Comparison of ENCODE assay signal across 9 cellular contexts in the genomic region with DNA sequence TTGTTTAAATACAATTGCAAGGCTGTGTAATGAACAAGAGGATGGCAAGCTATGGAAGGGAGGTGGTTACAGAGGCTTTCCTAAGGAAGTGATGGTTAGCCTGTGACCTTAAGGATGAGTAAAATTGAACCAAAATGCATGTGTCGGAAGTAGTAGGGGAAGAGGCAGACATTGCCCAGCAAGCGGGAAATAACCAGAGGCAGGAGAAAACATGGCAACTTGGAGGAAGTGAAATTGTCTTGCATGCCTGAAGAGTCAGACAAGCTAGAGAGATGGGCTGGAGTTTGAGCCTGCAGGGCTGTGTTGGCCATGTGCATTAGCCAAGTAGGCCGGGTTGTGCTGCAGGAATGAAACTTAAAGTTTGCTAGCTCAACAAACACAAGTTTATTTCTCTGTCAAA.
DNase-seq lines count a peak whose midpoint lies in the region; ATAC-seq and TF ChIP-seq lines count a peak whose summit lies in the region.
"Had no signal": no experiment of that assay in that cellular context is flagged by ENCODE, and none has a peak within 500 bp of the region (broad histone marks: within the 10 kb centered on the region; RNA-seq: fewer than 3 reads in every experiment).

No MANE protein-coding gene starts in this region.

- no peaks in the 10 kb centered on the region for H3K9me3 ChIP-seq in upper lobe of right lung
- H3K9me3 ChIP-seq in lower lobe of right lung, result no peaks in the 10 kb centered on the region

- peaks cover 9% of the 10 kb centered on the region for H3K9me3 Mint-ChIP-seq in activated naive CD8-positive, alpha-beta T cell (ENCODE audit: low read depth)
- peaks cover 8% of the 10 kb centered on the region for H3K9me3 Mint-ChIP-seq in activated naive CD8-positive, alpha-beta T cell treated with anti-CD3 and anti-CD28 coated beads for 36 hours
- H3K9me3 Mint-ChIP-seq in T-cell, result peaks cover 0 to 8% (median 4%) of the 10 kb centered on the region in 3 donors

- intact Hi-C loops in upper lobe of right lung (cut with DNase I) (no loop called here), lower lobe of right lung (cut with DNase I) (no loop called here)

- H3K36me3 ChIP-seq in upper lobe of right lung (no peaks in the 10 kb centered on the region), lower lobe of right lung (no peaks in the 10 kb centered on the region)

- H3K27me3 Mint-ChIP-seq in activated naive CD8-positive, alpha-beta T cell, result no peaks in the 10 kb centered on the region
- no peaks in the 10 kb centered on the region for H3K27me3 Mint-ChIP-seq in activated naive CD8-positive, alpha-beta T cell treated with anti-CD3 and anti-CD28 coated beads for 36 hours
- H3K27me3 Mint-ChIP-seq in T-cell, result no peaks in the 10 kb centered on the region

- peaks cover 83% of the 10 kb centered on the region for H3K4me1 Mint-ChIP-seq in activated naive CD8-positive, alpha-beta T cell (ENCODE audit: low read depth)
- peaks cover 45% of the 10 kb centered on the region for H3K4me1 Mint-ChIP-seq in activated naive CD8-positive, alpha-beta T cell treated with anti-CD3 and anti-CD28 coated beads for 36 hours
- H3K4me1 Mint-ChIP-seq in T-cell, result peaks cover 70 to 87% (median 76%) of the 10 kb centered on the region in 3 donors

- peak; percentile 54 for ATAC-seq in HG02571 (IDR thresholded peaks at IDR 0.05; ENCODE audit: unreplicated experiment)
- peak; percentile 78 for ATAC-seq in HG03342 (IDR thresholded peaks at IDR 0.05; ENCODE audit: unreplicated experiment)
- peak; percentile 23 for ATAC-seq in upper lobe of right lung
- ATAC-seq in lower lobe of right lung, result no peak
- no peak for ATAC-seq in T-cell (replicated peaks in 1 of 4)

- peak overlapping the region; percentile 4 for H3K27ac Mint-ChIP-seq in activated naive CD8-positive, alpha-beta T cell
- H3K27ac Mint-ChIP-seq in activated naive CD8-positive, alpha-beta T cell treated with anti-CD3 and anti-CD28 coated beads for 36 hours, result no peak overlapping the region
- H3K27ac Mint-ChIP-seq in T-cell, result peak overlapping the region in 1 of 2 donors; percentile 0

- POLR2A ChIA-PET in T-cell (lab: Charles Lee), result interaction anchor here (0.7 to 0.8 kb wide), 2 partner anchors 10 to 96 kb away, joined by 3 to 4 read pairs; a partner anchor contains a TSS

- H3K4me3 ChIP-seq in upper lobe of right lung (no peak overlapping the region), lower lobe of right lung (no peak overlapping the region)

- no peaks in the 10 kb centered on the region for H3K4me1 ChIP-seq in upper lobe of right lung
- H3K4me1 ChIP-seq in lower lobe of right lung, result no peaks in the 10 kb centered on the region

- CTCF ChIA-PET in T-cell (lab: Charles Lee), result no interaction called here

- no peak for DNase-seq in activated naive CD8-positive, alpha-beta T cell treated with anti-CD3 and anti-CD28 coated beads for 36 hours
- no peak for DNase-seq in upper lobe of right lung
- no peak for DNase-seq in stimulated activated CD4-positive, alpha-beta T cell treated with anti-CD3 and anti-CD28 coated beads, Interleukin-4, amount 100 ng/mL, for 1 hour
- no peak for DNase-seq in lower lobe of right lung
- no peak for DNase-seq in T-cell

- peaks cover 25% of the 10 kb centered on the region for H3K36me3 Mint-ChIP-seq in activated naive CD8-positive, alpha-beta T cell
- H3K36me3 Mint-ChIP-seq in activated naive CD8-positive, alpha-beta T cell treated with anti-CD3 and anti-CD28 coated beads for 36 hours, result peaks cover 27% of the 10 kb centered on the region
- peaks cover 23% of the 10 kb centered on the region for H3K36me3 Mint-ChIP-seq in T-cell

- H3K27me3 ChIP-seq in upper lobe of right lung (no peaks in the 10 kb centered on the region), lower lobe of right lung (ENCODE audit: low read depth) (no peaks in the 10 kb centered on the region)

- H3K27ac ChIP-seq in upper lobe of right lung (no peak overlapping the region), lower lobe of right lung (no peak overlapping the region)
- H3K27ac ChIP-seq: epithelial cell of prostate had no signal

- no peak for TF ChIP-seq CTCF in upper lobe of right lung (IDR thresholded peaks at IDR 0.05)
- no peak for TF ChIP-seq CTCF in lower lobe of right lung (IDR thresholded peaks at IDR 0.05)

- no peak overlapping the region for H3K4me3 Mint-ChIP-seq in activated naive CD8-positive, alpha-beta T cell
- H3K4me3 Mint-ChIP-seq in activated naive CD8-positive, alpha-beta T cell treated with anti-CD3 and anti-CD28 coated beads for 36 hours, result no peak overlapping the region
- no peak overlapping the region for H3K4me3 Mint-ChIP-seq in T-cell

Comparison
In these comparisons a context has a peak if more than half of its experiments do, and no peak if none do; other contexts are left out.
1. ATAC-seq: peak in HG02571 (single experiment), HG03342 (single experiment) and upper lobe of right lung (single experiment); none in lower lobe of right lung (0 of 2) and T-cell (0 of 4).